In genomic region chr13:23928985-23929384, GRCh38 we compare ENCODE assay signal across 14 cellular contexts. TPM values are rescaled to one million over a fixed set of nuclear protein-coding genes. Genes with fewer than 3 reads are reported as not detected.
A peak's percentile ranks its signal among the peaks of the same experiment; 100 is the strongest.
DNase-seq lines count a peak whose midpoint lies in the region; ATAC-seq, FAIRE-seq and TF ChIP-seq lines count a peak whose summit lies in the region.
"Had no signal": no experiment of that assay in that cellular context is flagged by ENCODE, and none has a peak within 500 bp of the region (broad histone marks: within the 10 kb centered on the region; RNA-seq: fewer than 3 reads in every experiment).

No MANE protein-coding gene starts in this region.

- H4K20me1 ChIP-seq in keratinocyte (ENCODE audit: control insufficient read depth, extremely low read depth, insufficient read depth, low read length) = no peaks in the 10 kb centered on the region

- FAIRE-seq in keratinocyte (lab: Jason Lieb, UNC) = peak; percentile 84
- FAIRE-seq: islet of Langerhans, small intestine had no signal

- no peaks in the 10 kb centered on the region for H3K27me3 ChIP-seq in keratinocyte (ENCODE audit: control insufficient read depth, extremely low read depth, insufficient read depth, low read length)
- H3K27me3 ChIP-seq: uterus had no signal

- H3K9me3 ChIP-seq in keratinocyte (ENCODE audit: control insufficient read depth, low read depth, low read length) = no peaks in the 10 kb centered on the region
- H3K9me3 ChIP-seq: uterus had no signal

- peak overlapping the region; percentile 3 for H3K4me2 ChIP-seq in keratinocyte (ENCODE audit: control insufficient read depth, extremely low read depth, insufficient read depth, low read depth, low read length)

- no peak for ATAC-seq in HG03469 (IDR thresholded peaks at IDR 0.05; ENCODE audit: unreplicated experiment)
- ATAC-seq in GM18858 (IDR thresholded peaks at IDR 0.05; ENCODE audit: unreplicated experiment) = no peak
- ATAC-seq: natural killer cell had no signal

- no peaks in the 10 kb centered on the region for H3K79me2 ChIP-seq in keratinocyte (ENCODE audit: control insufficient read depth, insufficient read depth, low read length)

- no peaks in the 10 kb centered on the region for H3K9me1 ChIP-seq in keratinocyte (ENCODE audit: control insufficient read depth, extremely low read depth, insufficient read depth, low read length)

- H3K27ac ChIP-seq in keratinocyte (ENCODE audit: control insufficient read depth, insufficient read depth, low read length) = no peak overlapping the region
- H3K27ac ChIP-seq: uterus had no signal

- H3K9ac ChIP-seq in keratinocyte (ENCODE audit: control insufficient read depth, extremely low read depth, insufficient read depth, low read length) = no peak overlapping the region

- peak; percentile 58 for DNase-seq in AG08396 (ENCODE audit: low spot score)
- DNase-seq in HS-5 (ENCODE audit: low read depth) = peak; percentile 50
- peak; percentile 51 for DNase-seq in astrocyte of the hippocampus (ENCODE audit: low read depth, low spot score)
- DNase-seq in keratinocyte (ENCODE audit: low read depth, low spot score) = peak; percentile 9
- DNase-seq in central memory CD4-positive, alpha-beta T cell = no peak
- no peak for DNase-seq in ecto neural progenitor cell (ENCODE audit: low spot score)
- DNase-seq: natural killer cell, RPMI8226, small intestine, uterus had no signal

- dilution Hi-C loops in keratinocyte (cut with MboI; ENCODE audit: extremely low pct_ligation_motif_present, low sequenced_read_pairs) = no loop called here

- no peak overlapping the region for H2AFZ ChIP-seq in keratinocyte (ENCODE audit: control insufficient read depth, low read length)

- no peak overlapping the region for H3K4me3 ChIP-seq in keratinocyte (ENCODE audit: control insufficient read depth in 2 of 3, extremely low read depth in 1 of 3, insufficient read depth in 2 of 3, low read depth in 1 of 3, low read length in 3 of 3)
- H3K4me3 ChIP-seq: uterus had no signal

- peaks cover 12% of the 10 kb centered on the region for H3K4me1 ChIP-seq in keratinocyte (ENCODE audit: control insufficient read depth, extremely low read depth, insufficient read depth, low read length)
- H3K4me1 ChIP-seq: uterus had no signal

- no peak for TF ChIP-seq CTCF in keratinocyte (optimal IDR thresholded peaks at IDR 0.05 in 1 of 3, IDR thresholded peaks at IDR 0.05 in 1 of 3, conservative IDR thresholded peaks at IDR 0.05 in 1 of 3; ENCODE audit: extremely low read depth in 1 of 3, insufficient read depth in 2 of 3, low read length in 3 of 3)

- no peaks in the 10 kb centered on the region for H3K36me3 ChIP-seq in keratinocyte (ENCODE audit: control insufficient read depth in 2 of 2, extremely low read depth in 1 of 2, insufficient read depth in 2 of 2, low read length in 2 of 2)
- H3K36me3 ChIP-seq: uterus had no signal

RNA-seq across cellular contexts. Expression of gene C1QTNF9B, which starts 31.7 kb away (rescaled TPM):
- polyA plus RNA-seq in keratinocyte = not detected in 3 replicates
- polyA plus RNA-seq in keratinocyte (2011; ENCODE audit: low read depth) = not detected
- not detected in 2 replicates for polyA plus RNA-seq in keratinocyte (2011; cell fraction: cytosol; rRNA removed)
- polyA plus RNA-seq in keratinocyte (2011; cell fraction: nucleus; rRNA removed) = not detected in 2 replicates
- 0.32 TPM in 1 of 2 replicates, not detected in the other for polyA plus RNA-seq in keratinocyte (2012; ENCODE audit: low replicate concordance)
- polyA minus RNA-seq in keratinocyte = not detected in 3 replicates
- polyA minus RNA-seq in keratinocyte (2011; cell fraction: cytosol; rRNA and poly(A)+ RNA removed) = not detected
- polyA minus RNA-seq in keratinocyte (2011; cell fraction: nucleus; rRNA and poly(A)+ RNA removed) = not detected in 2 replicates
- polyA plus RNA-seq: IgD-negative memory B cell had no signal

RNA-seq across cellular contexts. Expression of gene MIPEP, which starts 39.8 kb away (rescaled TPM):
- polyA plus RNA-seq in keratinocyte = 26.3 to 35.0 TPM (median 29.0 TPM) in 3 replicates
- 11.7 TPM for polyA plus RNA-seq in keratinocyte (2011; ENCODE audit: low read depth)
- 22.6 and 24.9 TPM in 2 replicates for polyA plus RNA-seq in keratinocyte (2011; cell fraction: cytosol; rRNA removed)
- polyA plus RNA-seq in keratinocyte (2011; cell fraction: nucleus; rRNA removed) = 30.3 and 34.1 TPM in 2 replicates
- 27.9 and 30.6 TPM in 2 replicates for polyA plus RNA-seq in keratinocyte (2012; ENCODE audit: low replicate concordance)
- polyA minus RNA-seq in keratinocyte = 4.1 to 25.8 TPM (median 24.5 TPM) in 3 replicates
- polyA minus RNA-seq in keratinocyte (2011; cell fraction: cytosol; rRNA and poly(A)+ RNA removed) = 13.6 TPM
- polyA minus RNA-seq in keratinocyte (2011; cell fraction: nucleus; rRNA and poly(A)+ RNA removed) = 13.4 and 23.0 TPM in 2 replicates

Comparison
In these comparisons a context has a peak if more than half of its experiments do, and no peak if none do; other contexts are left out.
1. DNase-seq: peak in AG08396 (single experiment), HS-5 (single experiment), astrocyte of the hippocampus (single experiment) and keratinocyte (single experiment); none in central memory CD4-positive, alpha-beta T cell (single experiment) and ecto neural progenitor cell (single experiment).